In the genomic region with DNA sequence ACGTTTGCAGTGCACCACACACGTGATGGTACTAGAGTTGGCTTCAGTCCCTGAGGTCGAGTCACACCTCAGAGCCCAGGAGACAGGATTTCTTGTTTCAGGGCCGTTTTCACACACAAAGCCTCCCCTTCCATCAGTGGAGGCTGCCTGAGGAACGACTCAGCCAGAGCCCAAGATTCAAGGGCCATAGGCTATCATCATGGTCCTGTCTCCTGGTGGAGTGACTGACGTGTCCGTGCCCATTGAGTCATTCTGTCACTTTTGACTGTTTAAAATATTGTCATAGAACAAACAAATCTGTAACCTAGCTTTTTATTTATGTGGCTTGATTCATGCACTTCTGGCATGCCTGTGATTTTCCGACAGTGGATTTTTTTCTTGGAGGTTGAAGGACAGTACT, we compare ENCODE assay signal across 1 cellular context.
TF ChIP-seq lines count a peak whose summit lies in the region.

No MANE protein-coding gene starts in this region.

TF ChIP-seq in IMR-90, 13 proteins besides CTCF, POLR2A, EP300 and RAD21:
- TF ChIP-seq, protein P1, sequence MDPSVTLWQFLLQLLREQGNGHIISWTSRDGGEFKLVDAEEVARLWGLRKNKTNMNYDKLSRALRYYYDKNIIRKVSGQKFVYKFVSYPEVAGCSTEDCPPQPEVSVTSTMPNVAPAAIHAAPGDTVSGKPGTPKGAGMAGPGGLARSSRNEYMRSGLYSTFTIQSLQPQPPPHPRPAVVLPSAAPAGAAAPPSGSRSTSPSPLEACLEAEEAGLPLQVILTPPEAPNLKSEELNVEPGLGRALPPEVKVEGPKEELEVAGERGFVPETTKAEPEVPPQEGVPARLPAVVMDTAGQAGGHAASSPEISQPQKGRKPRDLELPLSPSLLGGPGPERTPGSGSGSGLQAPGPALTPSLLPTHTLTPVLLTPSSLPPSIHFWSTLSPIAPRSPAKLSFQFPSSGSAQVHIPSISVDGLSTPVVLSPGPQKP (IDR thresholded peaks at IDR 0.05; ENCODE audit: borderline replicate concordance, low read depth, low read length) = no peak
- 0 out of 2 replicates have a peak, but pooled peaks have one; percentile 22 for TF ChIP-seq USF2 (IDR thresholded peaks at IDR 0.05; ENCODE audit: low read depth, low read length)
- peak; percentile 18; the same call in 1 of the 2 replicates for TF ChIP-seq BHLHE40 (IDR thresholded peaks at IDR 0.05; ENCODE audit: low read depth, low read length)
